In genomic region chr9:2810424-2811075, GRCh38 we compare ENCODE assay signal across 1 cellular context.
TF ChIP-seq lines count a peak whose summit lies in the region.

No MANE protein-coding gene starts in this region.

TF ChIP-seq in GM23338, 12 proteins besides CTCF, POLR2A, EP300 and RAD21 (continued from another document):
- no peak for TF ChIP-seq EZH2 (IDR thresholded peaks at IDR 0.05; ENCODE audit: low read depth, unreplicated experiment)
- no peak for TF ChIP-seq CREB1 (CRISPR knock-in tag; IDR thresholded peaks at IDR 0.05; ENCODE audit: low read depth)
- TF ChIP-seq STAT1 (IDR thresholded peaks at IDR 0.05; ENCODE audit: unreplicated experiment): no peak
- TF ChIP-seq ZNF114 (CRISPR knock-in tag; IDR thresholded peaks at IDR 0.05): no peak
- TF ChIP-seq JUNB (IDR thresholded peaks at IDR 0.05; ENCODE audit: unreplicated experiment): no peak
- TF ChIP-seq NANOG (IDR thresholded peaks at IDR 0.05; ENCODE audit: borderline replicate concordance): no peak
- TF ChIP-seq, protein P1, sequence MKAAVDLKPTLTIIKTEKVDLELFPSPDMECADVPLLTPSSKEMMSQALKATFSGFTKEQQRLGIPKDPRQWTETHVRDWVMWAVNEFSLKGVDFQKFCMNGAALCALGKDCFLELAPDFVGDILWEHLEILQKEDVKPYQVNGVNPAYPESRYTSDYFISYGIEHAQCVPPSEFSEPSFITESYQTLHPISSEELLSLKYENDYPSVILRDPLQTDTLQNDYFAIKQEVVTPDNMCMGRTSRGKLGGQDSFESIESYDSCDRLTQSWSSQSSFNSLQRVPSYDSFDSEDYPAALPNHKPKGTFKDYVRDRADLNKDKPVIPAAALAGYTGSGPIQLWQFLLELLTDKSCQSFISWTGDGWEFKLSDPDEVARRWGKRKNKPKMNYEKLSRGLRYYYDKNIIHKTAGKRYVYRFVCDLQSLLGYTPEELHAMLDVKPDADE (IDR thresholded peaks at IDR 0.05): no peak
- TF ChIP-seq ZNF462 (CRISPR knock-in tag; IDR thresholded peaks at IDR 0.05): no peak
- TF ChIP-seq EZH2phosphoT487 (IDR thresholded peaks at IDR 0.05; ENCODE audit: unreplicated experiment): no peak
